In genomic region chr13:20190481-20191310, GRCh38 we compare ENCODE assay signal across 10 cellular contexts. TPM values are rescaled to one million over a fixed set of nuclear protein-coding genes. Genes with fewer than 3 reads are reported as not detected.
DNase-seq lines count a peak whose midpoint lies in the region; ATAC-seq and TF ChIP-seq lines count a peak whose summit lies in the region.
"Had no signal": no experiment of that assay in that cellular context is flagged by ENCODE, and none has a peak within 500 bp of the region (broad histone marks: within the 10 kb centered on the region; RNA-seq: fewer than 3 reads in every experiment).

No MANE protein-coding gene starts in this region.

- H3K27ac ChIP-seq in esophagus muscularis mucosa (replicated peaks in 1 of 4) (no peak overlapping the region), osteoblast (ENCODE audit: low read depth, low read length) (peak overlapping the region; percentile 51)

- TF ChIP-seq CTCF in esophagus muscularis mucosa (IDR thresholded peaks at IDR 0.05): no peak
- no peak for TF ChIP-seq CTCF in osteoblast (IDR thresholded peaks at IDR 0.05; ENCODE audit: extremely low read depth, low read depth, low read length)

- H3K36me3 ChIP-seq in esophagus muscularis mucosa (no peaks in the 10 kb centered on the region), osteoblast (ENCODE audit: insufficient read depth, low read length) (no peaks in the 10 kb centered on the region)

- no peaks in the 10 kb centered on the region for H3K79me2 ChIP-seq in osteoblast (ENCODE audit: insufficient read depth, low read length)

- ATAC-seq in GM21528 (IDR thresholded peaks at IDR 0.05; ENCODE audit: low FRiP score, unreplicated experiment) (no peak), HG03439 (IDR thresholded peaks at IDR 0.05; ENCODE audit: unreplicated experiment) (no peak)
- ATAC-seq: activated CD8-positive, alpha-beta memory T cell treated with anti-CD3 and anti-CD28 coated beads, Interleukin-2, amount 10 ng/mL, durations not matched to agents 7 days and 5 days had no signal

- DNase-seq in EL: peak; percentile 79
- peak; percentile 89 for DNase-seq in RPMI7951 (ENCODE audit: low read depth)
- peak; percentile 77 for DNase-seq in esophagus muscularis mucosa (ENCODE audit: extremely low spot score)
- DNase-seq in osteoblast (ENCODE audit: insufficient read length, low spot score, missing footprints): peak; percentile 95
- DNase-seq in NCI-H187 (lab: John Stamatoyannopoulos, UW): no peak
- DNase-seq in NCI-H69 (lab: John Stamatoyannopoulos, UW): no peak
- DNase-seq: activated CD8-positive, alpha-beta memory T cell treated with anti-CD3 and anti-CD28 coated beads, Interleukin-2, amount 10 ng/mL, durations not matched to agents 7 days and 5 days; NCI-H1048 had no signal

- H3K9me3 ChIP-seq in esophagus muscularis mucosa (no peaks in the 10 kb centered on the region), osteoblast (ENCODE audit: low read depth, low read length) (no peaks in the 10 kb centered on the region)

- H4K20me1 ChIP-seq in osteoblast (ENCODE audit: insufficient read depth, low read length): no peaks in the 10 kb centered on the region

- H3K4me1 ChIP-seq in esophagus muscularis mucosa (peaks cover 20 to 29% (median 25%) of the 10 kb centered on the region in 4 donors), osteoblast (ENCODE audit: insufficient read depth, low read length) (peaks cover 18% of the 10 kb centered on the region)

- TF ChIP-seq EP300 in esophagus muscularis mucosa (IDR thresholded peaks at IDR 0.05): no peak

- no peak for TF ChIP-seq POLR2A in esophagus muscularis mucosa (IDR thresholded peaks at IDR 0.05; ENCODE audit: low read depth)

- 91% methylated on average over 16 of the region's 16 CpGs for WGBS in esophagus muscularis mucosa

- intact Hi-C loops in esophagus muscularis mucosa (cut with DNase I): no loop called here

- H3K4me3 ChIP-seq in esophagus muscularis mucosa (no peak overlapping the region), osteoblast (ENCODE audit: insufficient read depth, low read length) (no peak overlapping the region)

- H2AFZ ChIP-seq in osteoblast (ENCODE audit: low read length): peak overlapping the region; percentile 25

- H3K4me2 ChIP-seq in osteoblast (ENCODE audit: insufficient read depth, low read length): peak overlapping the region; percentile 23

- H3K27me3 ChIP-seq in esophagus muscularis mucosa (peaks cover 3 to 60% (median 31%) of the 10 kb centered on the region in 4 donors), osteoblast (ENCODE audit: insufficient read depth, low read length) (peaks cover 43% of the 10 kb centered on the region)

RNA-seq across cellular contexts. Expression of gene GJB2, which starts 2.0 kb away (rescaled TPM):
- total RNA-seq in RPMI7951 (2014; rRNA removed; shearing (Covaris generic)): 0.59 and 0.72 TPM in 2 replicates
- total RNA-seq in esophagus muscularis mucosa: under 1 TPM in 2 of 4 donors, not detected in 2; 0.50 to 0.75 TPM
- total RNA-seq in osteoblast: under 0.01 and 0.29 TPM in 2 replicates

RNA-seq across cellular contexts. Expression of gene GJA3, which starts 29.8 kb away (rescaled TPM):
- total RNA-seq in RPMI7951 (2014; rRNA removed; shearing (Covaris generic)): 0.98 and 1.1 TPM in 2 replicates
- total RNA-seq in esophagus muscularis mucosa: not detected
- under 0.01 TPM in 2 replicates for total RNA-seq in osteoblast

RNA-seq across cellular contexts. Expression of gene GJB6, which starts 41.4 kb away (rescaled TPM):
- total RNA-seq in RPMI7951 (2014; rRNA removed; shearing (Covaris generic)): not detected in 2 replicates
- total RNA-seq in esophagus muscularis mucosa (not detected), osteoblast (not detected in 2 replicates)

Comparison
In these comparisons a context has a peak if more than half of its experiments do, and no peak if none do; other contexts are left out.
1. DNase-seq: peak in EL (single experiment), RPMI7951 (single experiment), esophagus muscularis mucosa (single experiment) and osteoblast (single experiment); none in NCI-H187 (0 of 2) and NCI-H69 (single experiment).